In genomic region chr5:168578506-168579205, GRCh38 we compare ENCODE assay signal across 8 cellular contexts. TPM values are rescaled to one million over a fixed set of nuclear protein-coding genes. Genes with fewer than 3 reads are reported as not detected.
DNase-seq lines count a peak whose midpoint lies in the region; ATAC-seq and TF ChIP-seq lines count a peak whose summit lies in the region.

No MANE protein-coding gene starts in this region.

- intact Hi-C loops in sciatic nerve (cut with DNase I) = no loop called here

- peak overlapping the region; percentile 89 for H3K4me3 ChIP-seq in AG10803 (ENCODE audit: low read length)
- H3K4me3 ChIP-seq in duodenal mucosa (ENCODE audit: low read depth in 1 of 2, low read length in 2 of 2) = peak overlapping the region; percentile 94
- H3K4me3 ChIP-seq in mucosa of stomach (ENCODE audit: low read length) = peak overlapping the region; percentile 97

- no peaks in the 10 kb centered on the region for H3K36me3 ChIP-seq in duodenal mucosa (ENCODE audit: control insufficient read depth in 1 of 2, insufficient read depth in 2 of 2, low read length in 2 of 2)
- H3K36me3 ChIP-seq in mucosa of stomach (ENCODE audit: control insufficient read depth, insufficient read depth, low read length) = no peaks in the 10 kb centered on the region

- ATAC-seq in GM18867 (IDR thresholded peaks at IDR 0.05; ENCODE audit: unreplicated experiment) (peak; percentile 15), HG03066 (IDR thresholded peaks at IDR 0.05; ENCODE audit: low read depth, unreplicated experiment) (peak; percentile 9), sciatic nerve (no peak)

- H3K27me3 ChIP-seq in duodenal mucosa (ENCODE audit: control insufficient read depth in 1 of 2, insufficient read depth in 2 of 2, low read length in 2 of 2) (no peaks in the 10 kb centered on the region), mucosa of stomach (ENCODE audit: control insufficient read depth, insufficient read depth, low read length) (no peaks in the 10 kb centered on the region)

- H3K9ac ChIP-seq in duodenal mucosa (ENCODE audit: low read depth in 1 of 2, low read length in 2 of 2) = peak overlapping the region; percentile 93 to 94
- H3K9ac ChIP-seq in mucosa of stomach (ENCODE audit: low read length) = peak overlapping the region; percentile 97

- H3K4me1 ChIP-seq in duodenal mucosa (ENCODE audit: control insufficient read depth in 1 of 2, insufficient read depth in 2 of 2, low read length in 2 of 2) (peaks cover 26 to 33% of the 10 kb centered on the region in 2 donors), mucosa of stomach (ENCODE audit: control insufficient read depth, insufficient read depth, low read length) (peaks cover 19% of the 10 kb centered on the region)

- H3K9me3 ChIP-seq in duodenal mucosa (ENCODE audit: control insufficient read depth in 1 of 2, low read length in 2 of 2) (no peaks in the 10 kb centered on the region), mucosa of stomach (ENCODE audit: control insufficient read depth, low read length) (no peaks in the 10 kb centered on the region)

- H3K27ac ChIP-seq in duodenal mucosa (ENCODE audit: low read depth, low read length) = peak overlapping the region; percentile 83

- DNase-seq in AG10803 (ENCODE audit: low read depth) (no peak), RKO (ENCODE audit: low spot score) (peak; percentile 70), activated gamma-delta T cell treated with Interleukin-2 at 50 U/mL for 16 hours (no peak), sciatic nerve (ENCODE audit: low spot score) (no peak)

- no peak for TF ChIP-seq CTCF in AG10803 (conservative IDR thresholded peaks at IDR 0.05; ENCODE audit: low read length)

RNA-seq across cellular contexts. Expression of gene PANK3, which starts 0.5 kb away (rescaled TPM):
- 64.0 TPM for total RNA-seq in sciatic nerve

RNA-seq across cellular contexts. Expression of gene FBLL1, which starts 49.6 kb away (rescaled TPM):
- total RNA-seq in sciatic nerve = 0.22 TPM
